Comparison of ENCODE assay signal across 1 cellular context in genomic region chr13:30829788-30830637, GRCh38.
TF ChIP-seq lines count a peak whose summit lies in the region.

No MANE protein-coding gene starts in this region.

TF ChIP-seq in HepG2, 621 proteins besides CTCF, POLR2A, EP300 and RAD21 (continued from another document):
- TF ChIP-seq PAXIP1 (CRISPR knock-in tag; conservative IDR thresholded peaks at IDR 0.05) (peak; percentile 42), PBX3 (CRISPR knock-in tag; IDR thresholded peaks at IDR 0.05; ENCODE audit: borderline replicate concordance) (no peak), ZNF562 (CRISPR knock-in tag; IDR thresholded peaks at IDR 0.05; ENCODE audit: borderline replicate concordance) (no peak), ZFP37 (CRISPR knock-in tag; IDR thresholded peaks at IDR 0.05; ENCODE audit: borderline replicate concordance) (no peak), HNF4G (IDR thresholded peaks at IDR 0.05; ENCODE audit: borderline replicate concordance, low read depth, low read length) (no peak), HNF4G (CRISPR knock-in tag; IDR thresholded peaks at IDR 0.05; ENCODE audit: borderline replicate concordance, low read depth) (no peak), ZNF552 (CRISPR knock-in tag; IDR thresholded peaks at IDR 0.05; ENCODE audit: borderline replicate concordance) (no peak), ATF4 (CRISPR knock-in tag; IDR thresholded peaks at IDR 0.05) (peak in 1 of 2 experiments; percentile 56; a peak in 1 of 4 replicates), NR2F6 (IDR thresholded peaks at IDR 0.05) (no peak), NR2F6 (CRISPR knock-in tag; IDR thresholded peaks at IDR 0.05) (peak; percentile 37; the same call in 1 of the 2 replicates), FOXP1 (IDR thresholded peaks at IDR 0.05) (no peak), FOXP1 (CRISPR knock-in tag; IDR thresholded peaks at IDR 0.05) (0 out of 2 replicates have a peak, but pooled peaks have one; percentile 20), ATF2 (CRISPR knock-in tag; IDR thresholded peaks at IDR 0.05) (no peak), SOX6 (IDR thresholded peaks at IDR 0.05) (no peak), SOX6 (CRISPR knock-in tag; IDR thresholded peaks at IDR 0.05) (peak; percentile 54; the same call in 1 of the 2 replicates), ZBTB44 (CRISPR knock-in tag; IDR thresholded peaks at IDR 0.05) (no peak), ZNF878 (CRISPR knock-in tag; IDR thresholded peaks at IDR 0.05) (no peak), SOX5 (CRISPR knock-in tag; IDR thresholded peaks at IDR 0.05; ENCODE audit: borderline replicate concordance) (peak; percentile 45; the same call in 1 of the 2 replicates), HNRNPK (IDR thresholded peaks at IDR 0.05; ENCODE audit: low read depth, low read length, poor library complexity, severe bottlenecking) (no peak), RAD51 (IDR thresholded peaks at IDR 0.05; ENCODE audit: borderline replicate concordance) (no peak), ISX (CRISPR knock-in tag; conservative IDR thresholded peaks at IDR 0.05) (no peak), TIGD3 (CRISPR knock-in tag; IDR thresholded peaks at IDR 0.05; ENCODE audit: borderline replicate concordance) (no peak), ZNF503 (CRISPR knock-in tag; IDR thresholded peaks at IDR 0.05) (no peak), NCOA2 (CRISPR knock-in tag; IDR thresholded peaks at IDR 0.05) (peak; percentile 35; the same call in 1 of the 2 replicates), KDM5A (IDR thresholded peaks at IDR 0.05; ENCODE audit: borderline replicate concordance, low read length) (no peak), ZNF839 (CRISPR knock-in tag; IDR thresholded peaks at IDR 0.05; ENCODE audit: borderline replicate concordance) (no peak)
TF ChIP-seq in HepG2: peak in this region for 16.
